ENCODE assay signal across 9 cellular contexts in the genomic region with DNA sequence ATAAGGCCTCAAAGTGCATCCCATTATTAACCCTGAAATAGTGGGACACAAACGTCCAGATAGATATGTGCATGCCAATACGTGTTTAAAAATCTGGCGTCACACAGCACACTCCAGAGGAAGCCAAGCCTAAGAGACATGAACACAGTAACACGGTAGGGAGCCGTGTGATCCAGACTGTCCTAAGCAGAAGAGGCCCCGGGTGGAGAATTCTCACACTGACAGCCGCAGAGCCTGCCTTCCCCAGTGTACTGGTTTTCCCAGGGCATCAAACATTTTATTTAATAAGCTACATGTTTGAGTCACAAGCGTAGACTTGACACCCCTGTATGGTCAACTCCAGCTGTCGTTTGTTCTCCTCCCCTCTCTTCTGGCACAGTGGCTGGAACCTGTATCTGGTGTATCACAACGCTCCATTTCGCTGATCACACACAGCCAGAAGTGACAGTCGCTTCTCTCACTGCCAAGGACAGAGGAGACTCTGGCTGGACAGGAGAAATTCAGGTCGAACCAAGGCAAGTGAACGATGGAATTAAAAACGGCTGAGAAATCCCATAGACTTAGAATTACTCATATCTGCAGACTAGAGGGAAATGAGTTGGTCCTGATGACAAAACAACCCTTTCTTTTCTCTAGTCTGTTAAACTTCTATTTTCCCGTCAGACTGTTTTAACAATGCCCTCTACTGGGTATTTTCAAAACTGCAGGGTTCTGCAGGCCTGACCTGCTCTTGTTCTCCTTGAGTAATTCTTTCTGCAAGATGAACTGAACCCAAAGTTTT.
DNase-seq lines count a peak whose midpoint lies in the region; ATAC-seq, FAIRE-seq and TF ChIP-seq lines count a peak whose summit lies in the region.
"Had no signal": no experiment of that assay in that cellular context is flagged by ENCODE, and none has a peak within 500 bp of the region (broad histone marks: within the 10 kb centered on the region; RNA-seq: fewer than 3 reads in every experiment).

No MANE protein-coding gene starts in this region.

- H3K27ac ChIP-seq in thoracic aorta = no peak overlapping the region
- H3K27ac ChIP-seq: SJCRH30 had no signal

- in situ Hi-C loops in T47D (cut with HindIII; ENCODE audit: low pct_unique_long_range_greater_than_20kb, low sequenced_read_pairs) = no loop called here

- FAIRE-seq in islet of Langerhans (lab: Jason Lieb, UNC) = peak; percentile 68

- TF ChIP-seq CTCF in AG10803 (conservative IDR thresholded peaks at IDR 0.05; ENCODE audit: low read length) (peak; percentile 61), thoracic aorta (IDR thresholded peaks at IDR 0.05) (peak; percentile 75)

- H3K4me3 ChIP-seq in AG10803 (ENCODE audit: low read length) (no peak overlapping the region), thoracic aorta (no peak overlapping the region)
- H3K4me3 ChIP-seq: SJCRH30 had no signal

- no peaks in the 10 kb centered on the region for H3K27me3 ChIP-seq in thoracic aorta (replicated peaks; ENCODE audit: insufficient read depth)
- H3K27me3 ChIP-seq: SJCRH30 had no signal

- H3K9me3 ChIP-seq in thoracic aorta = no peaks in the 10 kb centered on the region
- H3K9me3 ChIP-seq: SJCRH30 had no signal

- H3K4me1 ChIP-seq in thoracic aorta (ENCODE audit: control insufficient read depth in 1 of 2, low read depth in 2 of 2) = no peaks in the 10 kb centered on the region
- H3K4me1 ChIP-seq: SJCRH30 had no signal

- no peaks in the 10 kb centered on the region for H3K36me3 ChIP-seq in thoracic aorta
- H3K36me3 ChIP-seq: SJCRH30 had no signal

- ATAC-seq in thoracic aorta (ENCODE audit: insufficient number of reproducible peaks, low FRiP score, low read depth) = no peak
- no peak for ATAC-seq in GM21367 (IDR thresholded peaks at IDR 0.05; ENCODE audit: unreplicated experiment)

- peak; percentile 40 for DNase-seq in AG10803 (ENCODE audit: low read depth)
- peak; percentile 37 for DNase-seq in GDM1 (lab: John Stamatoyannopoulos, UW)
- DNase-seq in NCI-H345 (lab: John Stamatoyannopoulos, UW) = peak; percentile 41
- peak; percentile 59 to 77 for DNase-seq in T47D (ENCODE audit: low read depth in 1 of 2, low spot score in 1 of 2)
- no peak for DNase-seq in thoracic aorta (ENCODE audit: low spot score)
- no peak for DNase-seq in GM19240 (ENCODE audit: insufficient read length, low spot score)

Comparison
In these comparisons a context has a peak if more than half of its experiments do, and no peak if none do; other contexts are left out.
1. DNase-seq: peak in AG10803 (single experiment), GDM1 (single experiment), NCI-H345 (single experiment) and T47D (2 of 2); none in thoracic aorta (single experiment) and GM19240 (single experiment).